13 cellular contexts compared by ENCODE assay signal in the genomic region with DNA sequence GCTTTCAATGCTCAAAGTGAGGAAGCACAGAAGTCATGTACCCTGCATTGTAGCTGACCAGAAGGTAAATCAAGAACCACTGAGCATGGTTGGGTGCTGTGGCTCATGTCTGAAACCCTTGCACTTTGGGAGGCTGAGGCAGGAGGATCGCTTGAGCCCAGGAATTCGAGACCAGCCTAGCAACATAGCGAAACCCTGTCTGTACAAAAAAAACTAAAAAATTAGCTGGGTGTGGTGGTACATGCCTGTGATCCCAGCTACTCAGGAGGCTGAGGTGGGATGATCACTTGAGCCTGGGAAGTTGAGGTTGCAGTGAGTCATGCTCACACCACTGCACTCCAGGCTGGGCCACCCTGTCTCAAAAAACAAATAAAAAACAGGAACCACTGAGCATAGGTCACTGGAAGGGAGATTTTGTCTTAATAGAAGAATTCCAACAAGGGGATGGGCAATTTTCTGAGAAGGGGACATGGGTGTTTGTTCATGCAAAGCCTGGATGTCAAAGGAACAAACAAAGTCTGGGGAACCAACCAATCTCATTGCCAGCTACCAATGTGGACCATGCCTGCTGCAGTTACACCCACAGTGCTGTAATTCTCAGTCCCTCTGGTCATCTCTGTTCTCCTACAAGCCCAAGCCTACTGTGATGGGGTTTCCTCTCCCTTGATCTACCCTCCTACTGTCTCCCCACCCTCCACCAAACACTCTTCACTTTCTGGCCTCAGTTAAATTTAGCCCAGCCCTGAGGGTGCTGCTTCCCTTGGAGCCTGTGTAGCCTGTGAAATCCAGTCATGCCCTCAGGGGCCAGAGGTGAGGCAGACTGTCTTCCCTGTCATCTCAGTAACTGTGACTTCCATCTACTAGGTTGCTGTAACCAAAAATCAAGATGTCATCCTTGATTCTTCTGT. TPM values are rescaled to one million over a fixed set of nuclear protein-coding genes. Genes with fewer than 3 reads are reported as not detected.
DNase-seq lines count a peak whose midpoint lies in the region; ATAC-seq and TF ChIP-seq lines count a peak whose summit lies in the region.
"Had no signal": no experiment of that assay in that cellular context is flagged by ENCODE, and none has a peak within 500 bp of the region (broad histone marks: within the 10 kb centered on the region; RNA-seq: fewer than 3 reads in every experiment).

No MANE protein-coding gene starts in this region.

- H3K36me3 Mint-ChIP-seq in Calu3 (ENCODE audit: insufficient read depth, unreplicated experiment): peaks cover 33% of the 10 kb centered on the region
- H3K36me3 Mint-ChIP-seq: natural killer cell treated with Interleukin-12 subunit alpha and Interleukin-12 subunit beta and Interleukin-15 and Interleukin-18, amount 100 ng/mL, for 72 hours had no signal

- H4K20me1 ChIP-seq in mammary epithelial cell (ENCODE audit: insufficient read depth, low read length): no peaks in the 10 kb centered on the region
- H4K20me1 ChIP-seq: BLaER1 treated with 17β-estradiol and CSF1 and Interleukin-3, amounts not matched to agents 10 nM and 100 nM had no signal

- no peaks in the 10 kb centered on the region for H3K27me3 Mint-ChIP-seq in Calu3 (ENCODE audit: unreplicated experiment)

- H3K79me2 ChIP-seq in mammary epithelial cell (ENCODE audit: insufficient read depth, low read length): no peaks in the 10 kb centered on the region

- in situ Hi-C loops in mammary epithelial cell (cut with MboI; ENCODE audit: low sequenced_read_pairs in 2 of 2): no loop called here

- TSS peak; percentile 64 for BruUV-seq in Calu3 (replicated peaks; lab: Mats Ljungman, UMichigan)
- no TSS peak for BruUV-seq in mammary epithelial cell (replicated peaks; lab: Mats Ljungman, UMichigan)

- H2AFZ ChIP-seq in mammary epithelial cell (ENCODE audit: low read depth, low read length): peak overlapping the region; percentile 22

- no peaks in the 10 kb centered on the region for H3K9me3 ChIP-seq in mammary epithelial cell (replicated peaks; ENCODE audit: insufficient read depth, low read length)
- H3K9me3 ChIP-seq in mucosa of stomach (ENCODE audit: control insufficient read depth, low read length): no peaks in the 10 kb centered on the region
- H3K9me3 ChIP-seq in psoas muscle: no peaks in the 10 kb centered on the region
- H3K9me3 ChIP-seq: BLaER1 treated with 17β-estradiol and CSF1 and Interleukin-3, amounts not matched to agents 10 nM and 100 nM had no signal

- no peak overlapping the region for H3K4me3 ChIP-seq in mammary epithelial cell (replicated peaks in 1 of 3; ENCODE audit: insufficient read depth in 1 of 3, low read depth in 2 of 3, low read length in 3 of 3)
- H3K4me3 ChIP-seq in mucosa of stomach (ENCODE audit: low read length): no peak overlapping the region
- H3K4me3 ChIP-seq in psoas muscle: no peak overlapping the region
- H3K4me3 ChIP-seq: BLaER1 treated with 17β-estradiol and CSF1 and Interleukin-3, amounts not matched to agents 10 nM and 100 nM; GM12878 had no signal

- DNase-seq in Calu3 (peak; percentile 77), MV-4-11 (lab: John Stamatoyannopoulos, UW) (peak; percentile 50), mammary epithelial cell (peak; percentile 88), psoas muscle (no peak)
- no peak for DNase-seq in activated T-cell treated with anti-CD3 and anti-CD28 coated beads, Interleukin-2, amount 50 U/mL, for 48 hours
- DNase-seq: Karpas-422, NCI-H82 had no signal

- 100% methylated on average over 3 of the region's 3 CpGs for WGBS in mammary epithelial cell (ENCODE audit: low coverage, missing lambda C conversion rate)
- 93 to 100% (median 96%) methylated on average over 3 of the region's 3 CpGs for WGBS in psoas muscle, 3 donors

- TF ChIP-seq CTCF in Calu3 (IDR thresholded peaks at IDR 0.05; ENCODE audit: unreplicated experiment) (no peak), mammary epithelial cell (conservative IDR thresholded peaks at IDR 0.05 in 1 of 2, IDR thresholded peaks at IDR 0.05 in 1 of 2; ENCODE audit: extremely low read depth in 1 of 2, insufficient read depth in 1 of 2, low read depth in 1 of 2, low read length in 2 of 2) (no peak), psoas muscle (IDR thresholded peaks at IDR 0.05) (no peak)

- H3K4me2 ChIP-seq in mammary epithelial cell (ENCODE audit: insufficient read depth, low read depth, low read length): no peak overlapping the region

- H3K36me3 ChIP-seq in mammary epithelial cell (ENCODE audit: insufficient read depth, low read length) (no peaks in the 10 kb centered on the region), mucosa of stomach (ENCODE audit: control insufficient read depth, insufficient read depth, low read length) (no peaks in the 10 kb centered on the region), psoas muscle (ENCODE audit: insufficient read depth in 1 of 2, low read depth in 1 of 2) (no peaks in the 10 kb centered on the region)
- H3K36me3 ChIP-seq: BLaER1 treated with 17β-estradiol and CSF1 and Interleukin-3, amounts not matched to agents 10 nM and 100 nM had no signal

- H3K27me3 ChIP-seq in mammary epithelial cell (ENCODE audit: insufficient read depth, low read length) (no peaks in the 10 kb centered on the region), mucosa of stomach (ENCODE audit: control insufficient read depth, insufficient read depth, low read length) (no peaks in the 10 kb centered on the region), psoas muscle (ENCODE audit: insufficient read depth in 3 of 3, low read length in 2 of 3) (no peaks in the 10 kb centered on the region)
- H3K27me3 ChIP-seq: BLaER1 treated with 17β-estradiol and CSF1 and Interleukin-3, amounts not matched to agents 10 nM and 100 nM had no signal

- peak overlapping the region; percentile 57 for H3K9ac ChIP-seq in mammary epithelial cell (ENCODE audit: insufficient read depth, low read length)
- peak overlapping the region; percentile 43 for H3K9ac ChIP-seq in mucosa of stomach (ENCODE audit: low read length)
- H3K9ac ChIP-seq: BLaER1 treated with 17β-estradiol and CSF1 and Interleukin-3, amounts not matched to agents 10 nM and 100 nM had no signal

- dilution Hi-C loops in mammary epithelial cell (cut with HindIII; ENCODE audit: low sequenced_read_pairs): loop anchor here (5.0 kb wide), 2 partner anchors 41 to 49 kb away; no protein-coding TSS in a partner anchor

- H3K9me3 Mint-ChIP-seq in Calu3 (ENCODE audit: low read depth, unreplicated experiment): no peaks in the 10 kb centered on the region
- H3K9me3 Mint-ChIP-seq: natural killer cell treated with Interleukin-12 subunit alpha and Interleukin-12 subunit beta and Interleukin-15 and Interleukin-18, amount 100 ng/mL, for 72 hours had no signal

- intact Hi-C loops in Calu3 (cut with micrococcal nuclease; ENCODE audit: unreplicated experiment): loop anchor here (2.0 kb wide), 1 partner anchor 27 kb away; no protein-coding TSS in a partner anchor
- intact Hi-C loops in mammary epithelial cell (cut with micrococcal nuclease): no loop called here
- intact Hi-C loops in psoas muscle (cut with DNase I): no loop called here

- ATAC-seq in GM19324 (IDR thresholded peaks at IDR 0.05; ENCODE audit: low FRiP score, unreplicated experiment): no peak
- ATAC-seq in psoas muscle: no peak
- no peak for ATAC-seq in HG03045 (IDR thresholded peaks at IDR 0.05; ENCODE audit: unreplicated experiment)
- ATAC-seq: GM12878 had no signal

- CTCF ChIA-PET in Calu3 (lab: Charles Lee): interaction anchor here (0.6 to 3.5 kb wide), 13 partner anchors 9 to 59 kb away, joined by 3 to 28 read pairs (median 4); a partner anchor contains a TSS
- CTCF ChIA-PET in mammary epithelial cell (lab: Charles Lee; ENCODE audit: low non-redundant PET): no interaction called here

- H3K4me1 ChIP-seq in mammary epithelial cell (ENCODE audit: insufficient read depth, low read length) (peaks cover 19% of the 10 kb centered on the region), mucosa of stomach (ENCODE audit: control insufficient read depth, insufficient read depth, low read length) (peaks cover 31% of the 10 kb centered on the region), psoas muscle (no peaks in the 10 kb centered on the region)

- H3K4me1 Mint-ChIP-seq in Calu3 (ENCODE audit: low read depth, unreplicated experiment): peaks cover 62% of the 10 kb centered on the region

- H3K27ac ChIP-seq in mammary epithelial cell (ENCODE audit: insufficient read depth, low read depth, low read length) (peak overlapping the region; percentile 92), psoas muscle (no peak overlapping the region)

- H3K27ac Mint-ChIP-seq in Calu3 (ENCODE audit: unreplicated experiment): peak overlapping the region; percentile 66
- H3K27ac Mint-ChIP-seq: natural killer cell treated with Interleukin-12 subunit alpha and Interleukin-12 subunit beta and Interleukin-15 and Interleukin-18, amount 100 ng/mL, for 72 hours had no signal

- H3K4me3 Mint-ChIP-seq in Calu3 (ENCODE audit: low read depth, unreplicated experiment): peak overlapping the region; percentile 1
- H3K4me3 Mint-ChIP-seq: natural killer cell treated with Interleukin-12 subunit alpha and Interleukin-12 subunit beta and Interleukin-15 and Interleukin-18, amount 100 ng/mL, for 72 hours had no signal

RNA-seq across cellular contexts. Expression of a gene that starts 47.9 kb away (rescaled TPM):
- total RNA-seq in Calu3 (2022) (830 and 907 TPM in 2 replicates), mammary epithelial cell (10 to 100 TPM in 1 of 2 donors, under 1 TPM in 1; 0.49 to 10.3 TPM), psoas muscle (1 to 10 TPM in 1 of 4 donors, under 1 TPM in 3; 0.22 to 1.4 (median 0.50) TPM)
- polyA plus RNA-seq in mammary epithelial cell (2.4 TPM), psoas muscle (under 1 TPM; 0.21 to 0.42 (median 0.25) TPM)
- 12.4 TPM for polyA minus RNA-seq in mammary epithelial cell

Comparison
In these comparisons a context has a peak if more than half of its experiments do, and no peak if none do; other contexts are left out.
1. DNase-seq: peak in Calu3 (single experiment), MV-4-11 (single experiment) and mammary epithelial cell (single experiment); none in psoas muscle (0 of 2) and activated T-cell treated with anti-CD3 and anti-CD28 coated beads, Interleukin-2, amount 50 U/mL, for 48 hours (0 of 2).
2. RNA of a gene that starts 47.9 kb away (total RNA-seq): 830 to 907 TPM in Calu3; 0.49 to 10.3 TPM in mammary epithelial cell and 0.22 to 1.4 TPM in psoas muscle; every median in the first group is over 10 times any median in the second.